In genomic region chr9:109934499-109935214, GRCh38 we compare ENCODE assay signal across 2 cellular contexts.
TF ChIP-seq lines count a peak whose summit lies in the region.

No MANE protein-coding gene starts in this region.

TF ChIP-seq in IMR-90, 13 proteins besides CTCF, POLR2A, EP300 and RAD21:
- TF ChIP-seq MAZ (IDR thresholded peaks at IDR 0.05; ENCODE audit: borderline replicate concordance, low read depth, low read length): peak; percentile 33; the same call in 1 of the 2 replicates
- TF ChIP-seq MXI1 (IDR thresholded peaks at IDR 0.05; ENCODE audit: borderline replicate concordance, low read depth, low read length): peak; percentile 26; the same call in 1 of the 2 replicates
- 0 out of 2 replicates have a peak, but pooled peaks have one; percentile 18 for TF ChIP-seq MAFK (IDR thresholded peaks at IDR 0.05; ENCODE audit: low read depth, low read length)
- no peak for TF ChIP-seq ELK1 (IDR thresholded peaks at IDR 0.05; ENCODE audit: borderline replicate concordance, low read depth, low read length)
- no peak for TF ChIP-seq CEBPB (IDR thresholded peaks at IDR 0.05; ENCODE audit: low read depth, low read length)
- TF ChIP-seq SMC3 (IDR thresholded peaks at IDR 0.05; ENCODE audit: low read depth, low read length): no peak

TF ChIP-seq in SK-N-SH, 30 proteins besides CTCF, POLR2A, EP300 and RAD21:
- TF ChIP-seq MAX (IDR thresholded peaks at IDR 0.05; ENCODE audit: low read depth) (no peak), USF1 (IDR thresholded peaks at IDR 0.05; ENCODE audit: borderline replicate concordance, low read depth) (no peak), JUND (IDR thresholded peaks at IDR 0.05) (no peak), YY1 (IDR thresholded peaks at IDR 0.05; ENCODE audit: low read depth) (no peak), TEAD4 (IDR thresholded peaks at IDR 0.05; ENCODE audit: borderline replicate concordance, insufficient read depth) (no peak), GABPA (IDR thresholded peaks at IDR 0.05; ENCODE audit: low read depth) (no peak), SMC3 (IDR thresholded peaks at IDR 0.05; ENCODE audit: low read depth, low read length) (no peak)
